ENCODE assay signal across 7 cellular contexts in the genomic region with DNA sequence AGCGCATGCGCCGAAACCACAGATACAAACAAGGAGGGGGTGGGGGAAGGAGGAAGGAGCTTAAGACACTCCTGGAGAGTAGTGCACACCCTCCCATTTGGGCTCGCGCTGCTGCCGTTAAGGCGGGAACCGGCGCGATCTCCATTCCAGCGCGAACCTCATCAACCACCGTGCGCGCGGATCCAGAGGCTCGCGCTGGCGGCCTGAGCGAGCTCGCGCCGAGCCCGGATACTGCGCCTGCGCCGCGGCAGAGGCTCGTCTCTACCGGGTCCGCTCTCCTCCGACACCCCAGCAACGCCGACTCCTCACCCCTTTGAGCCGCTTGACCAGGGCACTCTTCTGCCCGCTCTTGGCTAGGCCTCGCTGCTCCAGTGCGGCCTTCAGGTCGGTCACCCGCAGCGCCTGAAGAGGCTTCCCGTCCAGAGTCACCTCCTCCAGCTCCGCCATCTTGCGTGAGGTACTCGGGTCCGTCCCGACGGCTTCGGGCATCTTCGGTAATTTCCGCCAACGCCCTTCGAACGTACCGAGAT. TPM values are rescaled to one million over a fixed set of nuclear protein-coding genes. Genes with fewer than 3 reads are reported as not detected.
DNase-seq lines count a peak whose midpoint lies in the region; ATAC-seq and TF ChIP-seq lines count a peak whose summit lies in the region.

A gene with protein sequence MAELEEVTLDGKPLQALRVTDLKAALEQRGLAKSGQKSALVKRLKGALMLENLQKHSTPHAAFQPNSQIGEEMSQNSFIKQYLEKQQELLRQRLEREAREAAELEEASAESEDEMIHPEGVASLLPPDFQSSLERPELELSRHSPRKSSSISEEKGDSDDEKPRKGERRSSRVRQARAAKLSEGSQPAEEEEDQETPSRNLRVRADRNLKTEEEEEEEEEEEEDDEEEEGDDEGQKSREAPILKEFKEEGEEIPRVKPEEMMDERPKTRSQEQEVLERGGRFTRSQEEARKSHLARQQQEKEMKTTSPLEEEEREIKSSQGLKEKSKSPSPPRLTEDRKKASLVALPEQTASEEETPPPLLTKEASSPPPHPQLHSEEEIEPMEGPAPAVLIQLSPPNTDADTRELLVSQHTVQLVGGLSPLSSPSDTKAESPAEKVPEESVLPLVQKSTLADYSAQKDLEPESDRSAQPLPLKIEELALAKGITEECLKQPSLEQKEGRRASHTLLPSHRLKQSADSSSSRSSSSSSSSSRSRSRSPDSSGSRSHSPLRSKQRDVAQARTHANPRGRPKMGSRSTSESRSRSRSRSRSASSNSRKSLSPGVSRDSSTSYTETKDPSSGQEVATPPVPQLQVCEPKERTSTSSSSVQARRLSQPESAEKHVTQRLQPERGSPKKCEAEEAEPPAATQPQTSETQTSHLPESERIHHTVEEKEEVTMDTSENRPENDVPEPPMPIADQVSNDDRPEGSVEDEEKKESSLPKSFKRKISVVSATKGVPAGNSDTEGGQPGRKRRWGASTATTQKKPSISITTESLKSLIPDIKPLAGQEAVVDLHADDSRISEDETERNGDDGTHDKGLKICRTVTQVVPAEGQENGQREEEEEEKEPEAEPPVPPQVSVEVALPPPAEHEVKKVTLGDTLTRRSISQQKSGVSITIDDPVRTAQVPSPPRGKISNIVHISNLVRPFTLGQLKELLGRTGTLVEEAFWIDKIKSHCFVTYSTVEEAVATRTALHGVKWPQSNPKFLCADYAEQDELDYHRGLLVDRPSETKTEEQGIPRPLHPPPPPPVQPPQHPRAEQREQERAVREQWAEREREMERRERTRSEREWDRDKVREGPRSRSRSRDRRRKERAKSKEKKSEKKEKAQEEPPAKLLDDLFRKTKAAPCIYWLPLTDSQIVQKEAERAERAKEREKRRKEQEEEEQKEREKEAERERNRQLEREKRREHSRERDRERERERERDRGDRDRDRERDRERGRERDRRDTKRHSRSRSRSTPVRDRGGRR (minus strand): TSS at position 471 of the 530 bp plus-strand sequence. CDS start 24 bp downstream, at position 447.

- peak within 1 kb of the TSS; percentile 94 for H3K4me2 ChIP-seq in SU-DHL-6 (ENCODE audit: low read depth, low read length, poor library complexity, severe bottlenecking)

- H2AFZ ChIP-seq in SU-DHL-6 (ENCODE audit: low read depth, low read length, severe bottlenecking): peak within 1 kb of the TSS; percentile 72

- H3K9ac ChIP-seq in SU-DHL-6 (ENCODE audit: low read length): peak within 1 kb of the TSS; percentile 85

- DNase-seq in coronary artery (ENCODE audit: low spot score) (no peak), lung microvascular endothelial cell (ENCODE audit: low read depth in 2 of 2) (peak; percentile 87 to 93), NCI-H1048 (lab: John Stamatoyannopoulos, UW) (no peak)
- peak; percentile 49 for DNase-seq in stimulated activated CD8-positive, alpha-beta memory T cell treated with anti-CD3 and anti-CD28 coated beads, Interleukin-15, amount 100 ng/mL, for 1 hour (ENCODE audit: low read depth)

- H3F3A ChIP-seq in SU-DHL-6 (ENCODE audit: insufficient read depth): no peaks in the 10 kb centered on the region

- peaks cover 54% of the 10 kb centered on the region for H3K79me2 ChIP-seq in SU-DHL-6 (ENCODE audit: insufficient read depth, low read length)

- H3K9me3 ChIP-seq in SU-DHL-6 (ENCODE audit: insufficient read depth, low read length): no peaks in the 10 kb centered on the region

- H3K27me3 ChIP-seq in SU-DHL-6 (ENCODE audit: low read length): no peaks in the 10 kb centered on the region

- ATAC-seq in GM18868 (IDR thresholded peaks at IDR 0.05; ENCODE audit: unreplicated experiment) (peak; percentile 24), HG03039 (IDR thresholded peaks at IDR 0.05; ENCODE audit: unreplicated experiment) (peak; percentile 26)

- H3K9me2 ChIP-seq in SU-DHL-6 (replicated peaks; ENCODE audit: insufficient read depth, low read length): no peaks in the 10 kb centered on the region

- peak within 1 kb of the TSS; percentile 97 for H3K4me3 ChIP-seq in SU-DHL-6 (ENCODE audit: insufficient read depth, low read length, poor library complexity, severe bottlenecking)
- H3K4me3 ChIP-seq in coronary artery: peak within 1 kb of the TSS; percentile 91

- TF ChIP-seq CTCF in SU-DHL-6 (IDR thresholded peaks at IDR 0.05; ENCODE audit: insufficient read depth, low read length, poor library complexity, severe bottlenecking): no peak
- TF ChIP-seq CTCF in coronary artery (IDR thresholded peaks at IDR 0.05): no peak

- peaks cover 21% of the 10 kb centered on the region for H4K20me1 ChIP-seq in SU-DHL-6 (ENCODE audit: low read depth, low read length)

- peaks cover 21% of the 10 kb centered on the region for H3K36me3 ChIP-seq in SU-DHL-6 (ENCODE audit: low read length)

- peak within 1 kb of the TSS; percentile 70 for H3K27ac ChIP-seq in SU-DHL-6 (ENCODE audit: low read depth, low read length)
- peak within 1 kb of the TSS; percentile 98 to 99 for H3K27ac ChIP-seq in coronary artery

RNA-seq across cellular contexts. Expression of the gene that starts here (rescaled TPM):
- 32.7 and 48.6 TPM in 2 replicates for total RNA-seq in lung microvascular endothelial cell

Comparison
In these comparisons a context has a peak if more than half of its experiments do, and no peak if none do; other contexts are left out.
1. DNase-seq: peak in lung microvascular endothelial cell (2 of 2) and stimulated activated CD8-positive, alpha-beta memory T cell treated with anti-CD3 and anti-CD28 coated beads, Interleukin-15, amount 100 ng/mL, for 1 hour (single experiment); none in coronary artery (single experiment) and NCI-H1048 (single experiment).